Comparison of ENCODE assay signal across 8 cellular contexts in the genomic region with DNA sequence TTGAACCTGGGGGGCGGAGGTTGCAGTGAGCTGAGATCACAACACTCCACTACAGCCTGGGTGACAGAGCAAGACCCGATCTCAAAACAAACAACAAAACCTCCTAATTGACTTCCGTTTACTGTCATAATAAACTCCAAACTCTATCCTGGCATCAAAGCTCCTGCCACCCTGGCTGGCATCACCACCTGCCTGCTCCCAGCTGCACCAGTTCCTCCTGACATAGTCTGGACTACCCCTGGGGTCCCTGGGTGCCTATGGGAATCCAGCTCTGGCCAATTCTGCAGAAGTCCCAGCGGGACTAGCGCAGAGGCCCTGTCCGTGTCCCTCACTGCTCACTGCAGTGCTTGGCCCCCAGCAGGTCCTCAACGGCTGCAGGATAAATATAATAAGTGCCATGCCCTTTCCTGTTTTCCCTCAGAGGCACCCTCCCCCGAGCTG. TPM values are rescaled to one million over a fixed set of nuclear protein-coding genes. Genes with fewer than 3 reads are reported as not detected.
DNase-seq lines count a peak whose midpoint lies in the region; ATAC-seq and TF ChIP-seq lines count a peak whose summit lies in the region.

No MANE protein-coding gene starts in this region.

- peak overlapping the region; percentile 76 for H3K4me2 ChIP-seq in parathyroid adenoma (ENCODE audit: low read length)

- TF ChIP-seq POLR2A in adrenal gland (IDR thresholded peaks at IDR 0.05): no peak

- TF ChIP-seq CTCF in GM06990 (IDR thresholded peaks at IDR 0.05; ENCODE audit: insufficient read depth, low read length, poor library complexity, severe bottlenecking) (no peak), parathyroid adenoma (IDR thresholded peaks at IDR 0.05) (no peak), adrenal gland (IDR thresholded peaks at IDR 0.05) (no peak)

- H3K4me1 ChIP-seq in endocrine pancreas (ENCODE audit: control insufficient read depth, insufficient read depth, low read length) (no peaks in the 10 kb centered on the region), parathyroid adenoma (peaks cover 8% of the 10 kb centered on the region), adrenal gland (replicated peaks in 1 of 2) (peaks cover 6 to 18% of the 10 kb centered on the region in 2 donors)

- intact Hi-C loops in adrenal gland (cut with DNase I): no loop called here

- H3K9ac ChIP-seq in endocrine pancreas (ENCODE audit: control insufficient read depth, insufficient read depth, low read length) (no peak overlapping the region), parathyroid adenoma (no peak overlapping the region)

- H3K9me3 ChIP-seq in endocrine pancreas (ENCODE audit: control insufficient read depth, low read length): no peaks in the 10 kb centered on the region
- H3K9me3 ChIP-seq in parathyroid adenoma (ENCODE audit: control insufficient read depth, low read length): no peaks in the 10 kb centered on the region
- no peaks in the 10 kb centered on the region for H3K9me3 ChIP-seq in adrenal gland (replicated peaks in 1 of 3)

- peak overlapping the region; percentile 91 for H3K4me3 ChIP-seq in GM06990 (replicated peaks; ENCODE audit: low read depth, low read length)
- peak overlapping the region; percentile 12 for H3K4me3 ChIP-seq in endocrine pancreas (ENCODE audit: control insufficient read depth, insufficient read depth, low read length)
- H3K4me3 ChIP-seq in parathyroid adenoma (ENCODE audit: low read depth, low read length): peak overlapping the region; percentile 88
- H3K4me3 ChIP-seq in adrenal gland: peak overlapping the region in 2 of 4 donors; percentile 71 to 92

- H2AFZ ChIP-seq in parathyroid adenoma: peak overlapping the region; percentile 90

- peaks cover 31% of the 10 kb centered on the region for H3K79me2 ChIP-seq in parathyroid adenoma

- ATAC-seq in GM19455 (IDR thresholded peaks at IDR 0.05; ENCODE audit: unreplicated experiment): no peak

- H3K27me3 ChIP-seq in GM06990 (replicated peaks; ENCODE audit: control insufficient read depth, insufficient read depth, low read length): no peaks in the 10 kb centered on the region
- H3K27me3 ChIP-seq in endocrine pancreas (ENCODE audit: control insufficient read depth, insufficient read depth, low read length): no peaks in the 10 kb centered on the region
- H3K27me3 ChIP-seq in parathyroid adenoma (ENCODE audit: control insufficient read depth, insufficient read depth, low read length): no peaks in the 10 kb centered on the region
- no peaks in the 10 kb centered on the region for H3K27me3 ChIP-seq in adrenal gland

- 4 to 29% (median 17%) methylated on average over 5 to 8 of the region's 8 CpGs for WGBS in adrenal gland, 4 donors

- DNase-seq in GM06990 (ENCODE audit: extremely low read depth, insufficient read length): no peak
- DNase-seq in NCI-H69 (lab: John Stamatoyannopoulos, UW): peak; percentile 82
- DNase-seq in NCI-H2227 treated with DMSO at 0.1 percent for 48 hours (lab: John Stamatoyannopoulos, UW): no peak
- no peak for DNase-seq in NK-92 (lab: John Stamatoyannopoulos, UW; ENCODE audit: unreplicated experiment)
- no peak for DNase-seq in adrenal gland

- H3K27ac ChIP-seq in parathyroid adenoma: no peak overlapping the region
- H3K27ac ChIP-seq in adrenal gland: peak overlapping the region in 2 of 5 donors; percentile 52 to 81

- H3K36me3 ChIP-seq in GM06990 (ENCODE audit: control insufficient read depth, insufficient read depth, low read length): no peaks in the 10 kb centered on the region; the same call in 1 of the 2 replicates
- H3K36me3 ChIP-seq in endocrine pancreas (ENCODE audit: control insufficient read depth, insufficient read depth, low read length): no peaks in the 10 kb centered on the region
- H3K36me3 ChIP-seq in parathyroid adenoma (ENCODE audit: control insufficient read depth, insufficient read depth, low read length): no peaks in the 10 kb centered on the region
- peaks cover 0 to 17% of the 10 kb centered on the region in 2 donors for H3K36me3 ChIP-seq in adrenal gland (replicated peaks in 1 of 2)

RNA-seq across cellular contexts. Expression of a gene that starts 0.7 kb away (rescaled TPM):
- 10 to 100 TPM in 6 of 8 donors, 1 to 10 TPM in 2; 7.9 to 29.3 (median 14.4) TPM for total RNA-seq in adrenal gland
- 10 to 100 TPM in 2 of 3 donors, 1 to 10 TPM in 1; 1.5 to 36.6 (median 34.3) TPM for polyA plus RNA-seq in adrenal gland

RNA-seq across cellular contexts. Expression of a gene that starts 0.9 kb away (rescaled TPM):
- total RNA-seq in adrenal gland: 100 to 1,000 TPM in 2 of 8 donors, 10 to 100 TPM in 6; 44.7 to 148 (median 92.6) TPM
- 100 to 1,000 TPM in 2 of 3 donors, 10 to 100 TPM in 1; 56.9 to 333 (median 105) TPM for polyA plus RNA-seq in adrenal gland

RNA-seq across cellular contexts. Expression of a gene that starts 20.2 kb away (rescaled TPM):
- 100 to 1,000 TPM in 2 of 8 donors, 10 to 100 TPM in 6; 49.2 to 155 (median 67.7) TPM for total RNA-seq in adrenal gland
- 100 to 1,000 TPM in 2 of 3 donors, 10 to 100 TPM in 1; 12.5 to 263 (median 147) TPM for polyA plus RNA-seq in adrenal gland

RNA-seq across cellular contexts. Expression of a gene that starts 27.3 kb away (rescaled TPM):
- total RNA-seq in adrenal gland: 1 to 10 TPM in 2 of 8 donors, under 1 TPM in 1, not detected in 5; 0.50 to 3.9 (median 1.0) TPM
- polyA plus RNA-seq in adrenal gland: 1 to 10 TPM in 1 of 3 donors, under 1 TPM in 1, not detected in 1; 0.88 to 1.3 TPM

RNA-seq across cellular contexts. Expression of a gene that starts 37.3 kb away (rescaled TPM):
- 10 to 100 TPM; 17.3 to 36.6 (median 29.0) TPM for total RNA-seq in adrenal gland
- polyA plus RNA-seq in adrenal gland: 10 to 100 TPM in 2 of 3 donors, 1 to 10 TPM in 1; 8.3 to 51.5 (median 37.9) TPM
